Comparison of ENCODE assay signal across 23 cellular contexts in the genomic region with DNA sequence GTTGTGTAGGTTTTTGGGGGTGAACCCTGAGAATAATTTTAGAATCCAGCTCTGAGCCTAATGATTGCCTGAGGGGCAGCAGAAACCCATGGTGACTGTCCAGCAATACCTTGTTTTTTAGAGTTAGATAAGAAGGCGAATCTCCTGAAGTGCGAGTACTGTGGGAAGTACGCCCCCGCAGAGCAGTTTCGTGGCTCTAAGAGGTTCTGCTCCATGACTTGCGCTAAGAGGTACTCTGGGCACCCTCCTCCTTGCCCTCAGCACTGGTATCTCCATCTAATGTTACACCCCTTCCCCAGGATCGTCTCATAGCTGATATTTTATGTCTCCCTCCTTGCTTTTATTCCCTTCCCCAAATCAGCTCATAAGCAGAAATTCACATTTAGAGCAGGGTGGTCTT.
"Had no signal": no experiment of that assay in that cellular context is flagged by ENCODE, and none has a peak within 500 bp of the region (broad histone marks: within the 10 kb centered on the region; RNA-seq: fewer than 3 reads in every experiment).

No MANE protein-coding gene starts in this region.

- H3K27me3 ChIP-seq: dorsolateral prefrontal cortex, heart left ventricle, spleen, testis, tibial nerve, upper lobe of right lung had no signal

- H3K27ac Mint-ChIP-seq: natural killer cell; stimulated activated naive B cell treated with anti-CD40 and anti-IgM and Interleukin-4, amounts not matched to agents 10 μg/mL and 1 μg/mL and 100 μg/mL, for 72 hours; stimulated activated naive CD8-positive, alpha-beta T cell treated with anti-CD3 and anti-CD28 coated beads, Interleukin-15, amount 100 ng/mL, for 72 hours had no signal

- H3K4me3 Mint-ChIP-seq: natural killer cell; neural crest cell; stimulated activated naive B cell treated with anti-CD40 and anti-IgM and Interleukin-4, amounts not matched to agents 10 μg/mL and 1 μg/mL and 100 μg/mL, for 72 hours; stimulated activated naive CD8-positive, alpha-beta T cell treated with anti-CD3 and anti-CD28 coated beads, Interleukin-15, amount 100 ng/mL, for 72 hours had no signal

- FAIRE-seq: frontal cortex, islet of Langerhans had no signal

- H3K4me1 Mint-ChIP-seq: neural crest cell; stimulated activated naive CD8-positive, alpha-beta T cell treated with anti-CD3 and anti-CD28 coated beads, Interleukin-15, amount 100 ng/mL, for 72 hours had no signal

- ATAC-seq: esophagus mucosa; heart left ventricle; mucosa of descending colon; natural killer cell; sciatic nerve; stimulated activated naive B cell treated with anti-CD40 and anti-IgM and Interleukin-4, amounts not matched to agents 10 μg/mL and 1 μg/mL and 100 μg/mL, for 72 hours; stimulated activated naive CD8-positive, alpha-beta T cell treated with anti-CD3 and anti-CD28 coated beads, Interleukin-15, amount 100 ng/mL, for 72 hours; upper lobe of right lung had no signal

- H3K4me3 ChIP-seq: coronary artery, dorsolateral prefrontal cortex, heart left ventricle, mucosa of descending colon, spleen, testis, tibial nerve, upper lobe of right lung had no signal

- H3K9me3 Mint-ChIP-seq: natural killer cell; neural crest cell; stimulated activated naive B cell treated with anti-CD40 and anti-IgM and Interleukin-4, amounts not matched to agents 10 μg/mL and 1 μg/mL and 100 μg/mL, for 72 hours; stimulated activated naive CD8-positive, alpha-beta T cell treated with anti-CD3 and anti-CD28 coated beads, Interleukin-15, amount 100 ng/mL, for 72 hours had no signal

- DNase-seq: dorsolateral prefrontal cortex; effector CD8-positive, alpha-beta T cell; heart left ventricle; hypothalamus; kidney glomerular epithelial cell; mucosa of descending colon; natural killer cell; posterior cingulate gyrus; spleen; stimulated activated CD4-positive, alpha-beta T cell treated with anti-CD3 and anti-CD28 coated beads, Interleukin-15, amount 100 ng/mL, for 24 hours; stimulated activated CD4-positive, alpha-beta T cell treated with anti-CD3 and anti-CD28 coated beads, Interleukin-1b, Interleukin-23, amount 100 ng/mL, for 48 hours; stimulated activated CD4-positive, alpha-beta T cell treated with anti-CD3 and anti-CD28 coated beads, Interleukin-4, amount 100 ng/mL, for 24 hours; stimulated activated naive B cell treated with anti-CD40 and anti-IgM and Interleukin-4, amounts not matched to agents 10 μg/mL and 1 μg/mL and 100 μg/mL, for 72 hours; stimulated activated naive CD8-positive, alpha-beta T cell treated with anti-CD3 and anti-CD28 coated beads, Interleukin-15, amount 100 ng/mL, for 72 hours; testis; upper lobe of right lung had no signal

- H3K27ac ChIP-seq: coronary artery, dorsolateral prefrontal cortex, heart left ventricle, spleen, testis, tibial nerve, upper lobe of right lung had no signal

- H3K27me3 Mint-ChIP-seq: stimulated activated naive B cell treated with anti-CD40 and anti-IgM and Interleukin-4, amounts not matched to agents 10 μg/mL and 1 μg/mL and 100 μg/mL, for 72 hours; stimulated activated naive CD8-positive, alpha-beta T cell treated with anti-CD3 and anti-CD28 coated beads, Interleukin-15, amount 100 ng/mL, for 72 hours had no signal

- H3K4me1 ChIP-seq: heart left ventricle, spleen, testis, tibial nerve, upper lobe of right lung had no signal

- H3K9me3 ChIP-seq: heart left ventricle, mucosa of descending colon, spleen, testis, tibial nerve, upper lobe of right lung had no signal
